18 cellular contexts compared by ENCODE assay signal in the genomic region with DNA sequence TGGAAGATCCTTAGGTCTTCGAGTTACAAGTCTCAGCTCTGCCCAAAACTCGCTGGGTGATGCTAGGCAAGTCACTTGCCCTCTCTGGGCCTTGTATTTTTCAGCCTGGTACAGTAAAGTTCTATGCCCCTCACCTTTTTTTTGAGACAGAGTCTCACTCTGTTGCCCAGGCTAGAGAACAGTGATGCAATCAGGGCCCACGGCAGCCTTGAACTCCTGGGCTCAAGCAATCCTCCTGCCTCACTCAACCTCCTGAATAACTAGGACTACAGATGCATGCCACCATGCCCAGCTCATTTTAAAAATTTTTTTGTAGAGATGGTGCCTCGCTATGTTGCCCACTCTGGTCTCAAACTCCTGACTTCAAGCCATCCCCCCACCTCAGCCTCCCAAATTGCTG. TPM values are rescaled to one million over a fixed set of nuclear protein-coding genes. Genes with fewer than 3 reads are reported as not detected.
DNase-seq lines count a peak whose midpoint lies in the region; ATAC-seq, FAIRE-seq and TF ChIP-seq lines count a peak whose summit lies in the region.
"Had no signal": no experiment of that assay in that cellular context is flagged by ENCODE, and none has a peak within 500 bp of the region (broad histone marks: within the 10 kb centered on the region; RNA-seq: fewer than 3 reads in every experiment).

No MANE protein-coding gene starts in this region.

- H3K79me2 ChIP-seq in K562 (ENCODE audit: control insufficient read depth, insufficient read depth, low read length) = no peaks in the 10 kb centered on the region

- H4K20me1 ChIP-seq in K562 (replicated peaks; ENCODE audit: control insufficient read depth, insufficient read depth, low read length) = no peaks in the 10 kb centered on the region

- no peak for TF ChIP-seq RAD21 in K562 (CRISPR knock-in tag; conservative IDR thresholded peaks at IDR 0.05 in 1 of 2, IDR thresholded peaks at IDR 0.05 in 1 of 2)

- no peak overlapping the region for H3K27ac ChIP-seq in K562 (ENCODE audit: extremely low read depth, low read depth, low read length)
- peak overlapping the region; percentile 74 to 97 (median 94) for H3K27ac ChIP-seq in gastroesophageal sphincter
- H3K27ac ChIP-seq in stomach smooth muscle (ENCODE audit: low read length) = peak overlapping the region; percentile 99
- peak overlapping the region; percentile 89 to 91 for H3K27ac ChIP-seq in aorta (ENCODE audit: low read depth in 1 of 2, low read length in 2 of 2)

- H3K27me3 ChIP-seq in K562 (ENCODE audit: control insufficient read depth in 2 of 2, insufficient read depth in 2 of 2, low read length in 2 of 2) (peaks cover 42 to 68% of the 10 kb centered on the region in 2 experiments), gastroesophageal sphincter (peaks cover 8% of the 10 kb centered on the region), stomach smooth muscle (ENCODE audit: control insufficient read depth in 1 of 2, insufficient read depth in 2 of 2, low read length in 2 of 2) (peaks cover 0 to 8% of the 10 kb centered on the region in 2 donors), aorta (ENCODE audit: control insufficient read depth in 1 of 2, insufficient read depth in 2 of 2, low read length in 1 of 2) (no peaks in the 10 kb centered on the region)

- peak; percentile 37 for FAIRE-seq in K562 (lab: Jason Lieb, UNC)
- FAIRE-seq: RCC 7860 had no signal

- no peak for TF ChIP-seq EP300 in K562 (IDR thresholded peaks at IDR 0.05; ENCODE audit: low read length)
- no peak for TF ChIP-seq EP300 in gastroesophageal sphincter (IDR thresholded peaks at IDR 0.05)

- BruUV-seq in K562 (replicated peaks; lab: Mats Ljungman, UMichigan) = no TSS peak

- CTCF ChIA-PET in K562 (lab: Yijun Ruan, JAX; ENCODE audit: low intra/inter-chr PET ratio) = no interaction called here

- TF ChIP-seq CTCF in K562 (IDR thresholded peaks at IDR 0.05 in 2 of 3, conservative IDR thresholded peaks at IDR 0.05 in 1 of 3; ENCODE audit: insufficient read depth in 2 of 3, low read depth in 1 of 3, low read length in 3 of 3) (no peak), gastroesophageal sphincter (IDR thresholded peaks at IDR 0.05) (peak in 1 of 4 experiments; percentile 0)

- H3K4me1 ChIP-seq in K562 (replicated peaks in 1 of 2; ENCODE audit: control insufficient read depth in 2 of 2, insufficient read depth in 2 of 2, low read length in 2 of 2) (peaks cover 0 to 8% of the 10 kb centered on the region in 2 experiments; a peak in 2 of 5 replicates), gastroesophageal sphincter (peaks cover 0 to 52% (median 4%) of the 10 kb centered on the region in 3 donors), stomach smooth muscle (ENCODE audit: control insufficient read depth, insufficient read depth, low read length) (peaks cover 24% of the 10 kb centered on the region), aorta (ENCODE audit: control insufficient read depth in 1 of 2, insufficient read depth in 2 of 2, low read length in 2 of 2) (no peaks in the 10 kb centered on the region)
- H3K4me1 ChIP-seq: BE2C had no signal

- no peaks in the 10 kb centered on the region for H3K9me1 ChIP-seq in K562 (ENCODE audit: control insufficient read depth, insufficient read depth, low read length)

- TF ChIP-seq POLR2A in K562 (conservative IDR thresholded peaks at IDR 0.05) (no peak), gastroesophageal sphincter (IDR thresholded peaks at IDR 0.05) (peak; percentile 15 to 18)

- intact Hi-C loops in K562 (cut with micrococcal nuclease) (no loop called here), aorta (cut with DNase I) (loop anchor here in 1 of 2 donors (5.0 to 10.0 kb wide), 3 partner anchors 61 to 232 kb away; no protein-coding TSS in a partner anchor)

- H3K9me3 ChIP-seq in K562 (replicated peaks; ENCODE audit: control insufficient read depth, insufficient read depth, low read depth, low read length) (no peaks in the 10 kb centered on the region), gastroesophageal sphincter (no peaks in the 10 kb centered on the region), stomach smooth muscle (ENCODE audit: control insufficient read depth in 2 of 2, low read length in 2 of 2) (no peaks in the 10 kb centered on the region), aorta (ENCODE audit: control insufficient read depth, low read length) (no peaks in the 10 kb centered on the region)
- H3K9me3 ChIP-seq: BE2C had no signal

- H3K36me3 ChIP-seq in K562 (ENCODE audit: control insufficient read depth, insufficient read depth, low read length) = no peaks in the 10 kb centered on the region
- H3K36me3 ChIP-seq in gastroesophageal sphincter = peaks cover 0 to 37% of the 10 kb centered on the region in 2 donors
- H3K36me3 ChIP-seq in stomach smooth muscle (ENCODE audit: control insufficient read depth in 2 of 2, insufficient read depth in 2 of 2, low read length in 2 of 2) = peaks cover 35 to 56% of the 10 kb centered on the region in 2 donors
- H3K36me3 ChIP-seq in aorta (ENCODE audit: control insufficient read depth in 1 of 2, insufficient read depth in 2 of 2, low read length in 1 of 2) = peaks cover 0 to 2% of the 10 kb centered on the region in 2 donors
- H3K36me3 ChIP-seq: BE2C had no signal

- no peak overlapping the region for H3K4me3 ChIP-seq in K562
- peak overlapping the region; percentile 54 to 70 for H3K4me3 ChIP-seq in gastroesophageal sphincter
- peak overlapping the region; percentile 89 to 95 for H3K4me3 ChIP-seq in stomach smooth muscle (ENCODE audit: low read length in 2 of 2)
- H3K4me3 ChIP-seq in aorta (ENCODE audit: low read length in 2 of 2) = peak overlapping the region; percentile 45 to 83

- H2AFZ ChIP-seq in K562 (ENCODE audit: low read depth, low read length) = no peak overlapping the region

- DNase-seq in K562 (ENCODE audit: extremely low read depth in 1 of 4, low spot score in 3 of 4) = no peak
- no peak for DNase-seq in aorta
- no peak for DNase-seq in NCI-H345 (lab: John Stamatoyannopoulos, UW)
- no peak for DNase-seq in NCI-H2227 treated with DMSO at 0.1 percent for 48 hours (lab: John Stamatoyannopoulos, UW)
- DNase-seq: BE2C; CD4-positive, alpha-beta T cell; EL; H7; Karpas-422; MM.1S; NCI-H1105; NCI-H1694; NCI-H524 treated with DMSO at 0.1 percent for 48 hours; Right ventricle myocardium superior had no signal

- 2% methylated on average over 4 of the region's 4 CpGs for WGBS in K562 (ENCODE audit: insufficient coverage, low coverage, missing lambda C conversion rate)
- WGBS in gastroesophageal sphincter (ENCODE audit: low coverage in 1 of 2), 2 donors = 62 to 63% methylated on average over 2 to 4 of the region's 4 CpGs
- 14 to 20% methylated on average over 4 of the region's 4 CpGs for WGBS in aorta, 2 donors

- ATAC-seq in K562 (no peak), gastroesophageal sphincter (no peak), aorta (ENCODE audit: low FRiP score) (no peak), GM19455 (IDR thresholded peaks at IDR 0.05; ENCODE audit: unreplicated experiment) (no peak)

- H3K4me2 ChIP-seq in K562 (ENCODE audit: insufficient read depth, low read length) = no peak overlapping the region

- in situ Hi-C loops in K562 (cut with MboI) = no loop called here

- H3K9ac ChIP-seq in K562 (ENCODE audit: insufficient read depth in 1 of 2, low read depth in 2 of 2, low read length in 2 of 2) = no peak overlapping the region
- peak overlapping the region; percentile 96 to 100 for H3K9ac ChIP-seq in stomach smooth muscle (ENCODE audit: low read length in 2 of 2)

- POLR2A ChIA-PET in K562 (lab: Yijun Ruan, JAX) = interaction anchor here (1.0 kb wide), 1 partner anchor 10 kb away, joined by 4 read pairs; no protein-coding TSS in a partner anchor

RNA-seq across cellular contexts. Expression of a gene that starts 3.8 kb away (rescaled TPM):
- not detected in 2 replicates for total RNA-seq in K562 (2011; cell fraction: chromatin; rRNA removed; ENCODE audit: low replicate concordance)
- not detected in 2 replicates for total RNA-seq in K562 (2011; cell fraction: nucleolus; rRNA removed)
- total RNA-seq in K562 (2011; cell fraction: nucleoplasm; rRNA removed) = 0.15 TPM in 1 of 2 replicates, not detected in the other
- 0.05 TPM in 1 of 2 replicates, not detected in the other for total RNA-seq in K562 (2014; rRNA removed)
- not detected in 2 replicates for total RNA-seq in K562 (2014; rRNA removed; fragmentation: Illumina TruSeq; extraction: Trizol)
- total RNA-seq in K562 (2015; rRNA removed; fragmentation: Illumina TruSeq; extraction: Trizol) = not detected in 2 replicates
- 0.47 and 0.78 TPM in 2 replicates for total RNA-seq in K562 (2021)
- not detected in 2 replicates for polyA plus RNA-seq in K562 (2011; rRNA removed)
- polyA plus RNA-seq in K562 (2011; cell fraction: cytosol; rRNA removed) = not detected in 2 replicates
- not detected in 2 replicates for polyA plus RNA-seq in K562 (2011; cell fraction: nucleus; rRNA removed)
- polyA plus RNA-seq in K562 (2012) = 0.21 and 0.22 TPM in 2 replicates
- polyA plus RNA-seq in K562 (2014; fragmentation: Illumina TruSeq; extraction: Trizol) = 0.03 TPM in 1 of 2 replicates, not detected in the other
- polyA plus RNA-seq in K562 (2014; fragmentation: Nextera tagmentation; extraction: Ambion mirVana) = under 1 TPM; 0.07 to 0.10 TPM
- 0.04 TPM in 1 of 2 replicates, not detected in the other for polyA plus RNA-seq in K562 (2014; rRNA removed)
- not detected in 2 replicates for polyA minus RNA-seq in K562 (2011; rRNA and poly(A)+ RNA removed)
- not detected in 2 replicates for polyA minus RNA-seq in K562 (2011; cell fraction: cytosol; rRNA and poly(A)+ RNA removed)
- 0.11 TPM in 1 of 2 replicates, not detected in the other for polyA minus RNA-seq in K562 (2011; cell fraction: nucleus; rRNA and poly(A)+ RNA removed)
- over 10,000 TPM in 3 of 4 donors, 1,000 to 10,000 TPM in 1; 7,231 to 23,237 (median 11,307) TPM for total RNA-seq in gastroesophageal sphincter
- 1,000 to 10,000 TPM; 1,606 to 2,053 TPM for total RNA-seq in aorta
- polyA plus RNA-seq in aorta = 100 to 1,000 TPM; 631 to 732 TPM
- total RNA-seq: CD4-positive, alpha-beta T cell; H7 had no signal

RNA-seq across cellular contexts. Expression of a gene that starts 35.4 kb away (rescaled TPM):
- total RNA-seq in K562 (2011; cell fraction: chromatin; rRNA removed; ENCODE audit: low replicate concordance) = 16.8 and 17.6 TPM in 2 replicates
- total RNA-seq in K562 (2011; cell fraction: nucleolus; rRNA removed) = 6.5 and 8.6 TPM in 2 replicates
- 16.4 and 23.5 TPM in 2 replicates for total RNA-seq in K562 (2011; cell fraction: nucleoplasm; rRNA removed)
- total RNA-seq in K562 (2014; rRNA removed) = 41.3 and 44.9 TPM in 2 replicates
- total RNA-seq in K562 (2014; rRNA removed; fragmentation: Illumina TruSeq; extraction: Trizol) = 102 and 119 TPM in 2 replicates
- total RNA-seq in K562 (2015; rRNA removed; fragmentation: Illumina TruSeq; extraction: Trizol) = 91.8 and 104 TPM in 2 replicates
- total RNA-seq in K562 (2021) = 61.2 and 74.2 TPM in 2 replicates
- polyA plus RNA-seq in K562 (2011; rRNA removed) = 117 and 119 TPM in 2 replicates
- 15.8 and 39.6 TPM in 2 replicates for polyA plus RNA-seq in K562 (2011; cell fraction: cytosol; rRNA removed)
- polyA plus RNA-seq in K562 (2011; cell fraction: nucleus; rRNA removed) = 12.5 and 15.1 TPM in 2 replicates
- polyA plus RNA-seq in K562 (2012) = 63.4 and 74.9 TPM in 2 replicates
- polyA plus RNA-seq in K562 (2014; fragmentation: Illumina TruSeq; extraction: Trizol) = 93.3 and 113 TPM in 2 replicates
- 100 to 1,000 TPM; 107 to 150 TPM for polyA plus RNA-seq in K562 (2014; fragmentation: Nextera tagmentation; extraction: Ambion mirVana)
- polyA plus RNA-seq in K562 (2014; rRNA removed) = 66.4 and 70.1 TPM in 2 replicates
- polyA minus RNA-seq in K562 (2011; rRNA and poly(A)+ RNA removed) = 62.0 and 96.6 TPM in 2 replicates
- 27.4 and 29.0 TPM in 2 replicates for polyA minus RNA-seq in K562 (2011; cell fraction: cytosol; rRNA and poly(A)+ RNA removed)
- 5.4 and 10.9 TPM in 2 replicates for polyA minus RNA-seq in K562 (2011; cell fraction: nucleus; rRNA and poly(A)+ RNA removed)
- 10 to 100 TPM; 34.1 to 66.9 (median 49.6) TPM for total RNA-seq in gastroesophageal sphincter
- total RNA-seq in aorta = 10 to 100 TPM; 21.3 to 26.2 TPM
- polyA plus RNA-seq in aorta = 10 to 100 TPM; 23.1 to 26.8 TPM

Comparison
In these comparisons a context has a peak if more than half of its experiments do, and no peak if none do; other contexts are left out.
1. H3K9ac ChIP-seq: peak in stomach smooth muscle (2 of 2); none in K562 (0 of 2).
2. RNA of a gene that starts 3.8 kb away (total RNA-seq): 7,231 to 23,237 TPM in gastroesophageal sphincter and 1,606 to 2,053 TPM in aorta; 0.05 to 0.78 TPM in K562; every median in the first group is over 100 times any median in the second.